Comparison of ENCODE assay signal across 8 cellular contexts in genomic region chr20:35091808-35092523, GRCh38. TPM values are rescaled to one million over a fixed set of nuclear protein-coding genes. Genes with fewer than 3 reads are reported as not detected.
DNase-seq lines count a peak whose midpoint lies in the region; ATAC-seq, FAIRE-seq and TF ChIP-seq lines count a peak whose summit lies in the region.

No MANE protein-coding gene starts in this region.

- H3K4me1 ChIP-seq in A549: peaks cover 27% of the 10 kb centered on the region

- no peak for DNase-seq in A549 (ENCODE audit: low read depth in 1 of 2, low spot score in 1 of 2)
- no peak for DNase-seq in GM12892 (ENCODE audit: insufficient read length)
- DNase-seq in T-helper 17 cell: no peak
- DNase-seq in neural crest cell (ENCODE audit: low read depth, low spot score): no peak

- peak overlapping the region; percentile 61 for H3K4me3 ChIP-seq in A549

- peaks cover 3% of the 10 kb centered on the region for H3K36me3 Mint-ChIP-seq in T-helper 17 cell (ENCODE audit: low read depth)
- H3K36me3 Mint-ChIP-seq in neural crest cell (ENCODE audit: low read depth): peaks cover 4% of the 10 kb centered on the region

- peak overlapping the region; percentile 93 to 94 for H3K27ac ChIP-seq in A549

- TF ChIP-seq CTCF in A549 (IDR thresholded peaks at IDR 0.05) (no peak), neural crest cell (conservative IDR thresholded peaks at IDR 0.05) (no peak)

- H3K4me2 ChIP-seq in A549: peak overlapping the region; percentile 88

- ATAC-seq in A549: peak; percentile 59 to 67
- peak; percentile 12 for ATAC-seq in HG03139 (IDR thresholded peaks at IDR 0.05; ENCODE audit: unreplicated experiment)
- ATAC-seq in T-helper 17 cell: peak; percentile 22
- peak; percentile 19 for ATAC-seq in esophagus mucosa
- no peak for ATAC-seq in HG03457 (IDR thresholded peaks at IDR 0.05; ENCODE audit: unreplicated experiment)
- no peak for ATAC-seq in GM18517 (IDR thresholded peaks at IDR 0.05; ENCODE audit: unreplicated experiment)

- peak overlapping the region; percentile 93 for H3K27ac Mint-ChIP-seq in T-helper 17 cell
- H3K27ac Mint-ChIP-seq in neural crest cell (ENCODE audit: unreplicated experiment): peak overlapping the region; percentile 97

- H3K9me3 Mint-ChIP-seq in neural crest cell: peaks cover 2% of the 10 kb centered on the region

- peaks cover 33% of the 10 kb centered on the region for H3K4me1 Mint-ChIP-seq in T-helper 17 cell
- H3K4me1 Mint-ChIP-seq in neural crest cell: peaks cover 35% of the 10 kb centered on the region

- H3K9me3 ChIP-seq in A549 (no peaks in the 10 kb centered on the region), T-helper 17 cell (ENCODE audit: control insufficient read depth, low read length, poor library complexity, severe bottlenecking) (no peaks in the 10 kb centered on the region)

- no peak for TF ChIP-seq POLR2A in A549 (IDR thresholded peaks at IDR 0.05; ENCODE audit: low read length)
- no peak for TF ChIP-seq POLR2A in GM12892 (IDR thresholded peaks at IDR 0.05; ENCODE audit: low read depth, low read length)

- no peaks in the 10 kb centered on the region for H3K27me3 Mint-ChIP-seq in T-helper 17 cell
- H3K27me3 Mint-ChIP-seq in neural crest cell (ENCODE audit: low read depth): no peaks in the 10 kb centered on the region

- POLR2A ChIA-PET in A549 (lab: Yijun Ruan, JAX): interaction anchor here (0.7 to 0.9 kb wide), 4 partner anchors 9 to 216 kb away, joined by 3 to 5 read pairs (median 4); no protein-coding TSS in a partner anchor

- no peak for TF ChIP-seq EP300 in A549 (IDR thresholded peaks at IDR 0.05)

- FAIRE-seq in A549 (lab: Jason Lieb, UNC): no peak
- FAIRE-seq in GM12892 (lab: Jason Lieb, UNC): peak; percentile 24

- 1% methylated on average over 27 of the region's 28 CpGs for WGBS in A549 (ENCODE audit: missing lambda C conversion rate)

- peak overlapping the region; percentile 99 for H3K4me3 Mint-ChIP-seq in T-helper 17 cell
- H3K4me3 Mint-ChIP-seq in neural crest cell: peak overlapping the region; percentile 88

- no peak for TF ChIP-seq RAD21 in A549 (conservative IDR thresholded peaks at IDR 0.05 in 1 of 2, IDR thresholded peaks at IDR 0.05 in 1 of 2)

- CTCF ChIA-PET in A549 (lab: Yijun Ruan, JAX): interaction anchor here (0.8 to 11.0 kb wide), 17 partner anchors 8 to 524 kb away, joined by 3 to 194 read pairs (median 4); partner anchors contain the start of genes ACSS2, GGT7 and SPAG4

TF ChIP-seq in A549, 52 proteins besides CTCF, POLR2A, EP300 and RAD21:
- no peak for TF ChIP-seq CBX2 (IDR thresholded peaks at IDR 0.05; ENCODE audit: borderline replicate concordance, low read depth)
- TF ChIP-seq EHF (CRISPR knock-in tag; IDR thresholded peaks at IDR 0.05): no peak
- TF ChIP-seq SREBF2 (IDR thresholded peaks at IDR 0.05): no peak
- TF ChIP-seq E2F6 (IDR thresholded peaks at IDR 0.05; ENCODE audit: borderline replicate concordance, low read depth): no peak
- no peak for TF ChIP-seq ZC3H11A (IDR thresholded peaks at IDR 0.05)
- TF ChIP-seq RNF2 (IDR thresholded peaks at IDR 0.05; ENCODE audit: borderline replicate concordance, low read depth): no peak
- TF ChIP-seq FOSB (CRISPR knock-in tag; IDR thresholded peaks at IDR 0.05): no peak
- no peak for TF ChIP-seq JUNB (IDR thresholded peaks at IDR 0.05)
- no peak for TF ChIP-seq KDM1A (IDR thresholded peaks at IDR 0.05; ENCODE audit: low read depth)

RNA-seq across cellular contexts. Expression of gene TRPC4AP, which starts 0.6 kb away (rescaled TPM):
- 55.3 and 64.6 TPM in 2 replicates for polyA plus RNA-seq in A549 (2011; rRNA removed)
- polyA plus RNA-seq in A549 (2012; cell fraction: cytosol; rRNA removed): 51.8 and 65.8 TPM in 2 replicates
- 118 and 120 TPM in 2 replicates for polyA plus RNA-seq in A549 (2012; cell fraction: nucleus; rRNA removed)
- 49.5 to 51.4 TPM (median 50.7 TPM) in 3 replicates for polyA plus RNA-seq in A549 (2017; fragmentation: RNase III; extraction: RNeasy Plus Mini Kit Qiagen cat#74134 plus additional on column Dnase treatment)
- polyA minus RNA-seq in A549 (2011; rRNA and poly(A)+ RNA removed): 70.9 and 76.2 TPM in 2 replicates
- 30.0 TPM for polyA plus RNA-seq in GM12892 (2012; ENCODE audit: missing spikeins)
- total RNA-seq in T-helper 17 cell: 10 to 100 TPM; 50.8 to 52.7 TPM
- 29.8 TPM for total RNA-seq in esophagus mucosa
- 94.0 and 96.2 TPM in 2 replicates for total RNA-seq in neural crest cell

RNA-seq across cellular contexts. Expression of gene EDEM2, which starts 55.2 kb away (rescaled TPM):
- 41.2 and 41.6 TPM in 2 replicates for polyA plus RNA-seq in A549 (2011; rRNA removed)
- 40.9 and 49.9 TPM in 2 replicates for polyA plus RNA-seq in A549 (2012; cell fraction: cytosol; rRNA removed)
- 40.4 and 42.3 TPM in 2 replicates for polyA plus RNA-seq in A549 (2012; cell fraction: nucleus; rRNA removed)
- 48.9 to 52.0 TPM (median 51.2 TPM) in 3 replicates for polyA plus RNA-seq in A549 (2017; fragmentation: RNase III; extraction: RNeasy Plus Mini Kit Qiagen cat#74134 plus additional on column Dnase treatment)
- 36.1 and 36.2 TPM in 2 replicates for polyA minus RNA-seq in A549 (2011; rRNA and poly(A)+ RNA removed)
- polyA plus RNA-seq in GM12892 (2012; ENCODE audit: missing spikeins): 12.4 TPM
- 10 to 100 TPM; 24.1 to 29.7 TPM for total RNA-seq in T-helper 17 cell
- 13.7 TPM for total RNA-seq in esophagus mucosa
- total RNA-seq in neural crest cell: 16.9 and 17.9 TPM in 2 replicates

Comparison
In these comparisons a context has a peak if more than half of its experiments do, and no peak if none do; other contexts are left out.
1. ATAC-seq: peak in A549 (2 of 2), HG03139 (single experiment), T-helper 17 cell (single experiment) and esophagus mucosa (single experiment); none in HG03457 (single experiment) and GM18517 (single experiment).